In the genomic region with DNA sequence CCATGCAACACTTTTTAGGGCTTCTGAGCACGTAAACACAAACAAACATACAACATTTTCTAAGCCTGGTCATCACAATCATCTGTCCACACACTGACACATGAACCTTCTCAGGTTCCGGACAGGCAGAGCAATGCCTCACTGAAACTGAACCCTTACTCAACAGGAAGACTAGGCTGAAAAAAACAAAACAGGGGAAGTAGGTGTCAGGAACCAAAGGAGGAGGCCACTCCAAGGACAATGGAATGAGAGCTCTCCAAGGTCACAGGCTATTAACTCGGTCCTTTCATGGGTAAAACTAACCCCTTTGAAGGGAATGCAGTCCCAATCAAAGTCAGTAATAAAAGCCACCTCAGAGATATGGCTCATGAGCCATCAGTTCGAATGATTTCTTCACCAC, we compare ENCODE assay signal across 18 cellular contexts.
"Had no signal": no experiment of that assay in that cellular context is flagged by ENCODE, and none has a peak within 500 bp of the region (broad histone marks: within the 10 kb centered on the region; RNA-seq: fewer than 3 reads in every experiment).

No MANE protein-coding gene starts in this region.

- H3K4me1 ChIP-seq: ascending aorta, breast epithelium, right atrium auricular region, vagina had no signal

- DNase-seq: activated CD4-positive, alpha-beta T cell treated with anti-CD3 and anti-CD28 coated beads, Interleukin-2, amount 50 U/mL, for 1 hour; activated CD8-positive, alpha-beta memory T cell treated with anti-CD3 and anti-CD28 coated beads for 24 hours; activated naive CD8-positive, alpha-beta T cell treated with anti-CD3 and anti-CD28 coated beads, Interleukin-2, amount 50 U/mL, for 24 hours; erythroblast; kidney; left ventricle myocardium superior; mucosa of descending colon; naive thymus-derived CD4-positive, alpha-beta T cell; stimulated activated CD4-positive, alpha-beta T cell treated with anti-CD3 and anti-CD28 coated beads, Interleukin-4, amount 100 ng/mL, for 24 hours; stimulated activated naive CD4-positive, alpha-beta T cell treated with Interleukin-2 at 50 U/mL for 16 hours; T-helper 9 cell had no signal

- H3K36me3 ChIP-seq: ascending aorta, breast epithelium, right atrium auricular region, tibial nerve, vagina had no signal

- H3K4me3 ChIP-seq: ascending aorta, breast epithelium, mucosa of descending colon, right atrium auricular region, skin epidermis, tibial nerve, vagina had no signal

- H3K9me3 ChIP-seq: ascending aorta, breast epithelium, mucosa of descending colon, right atrium auricular region, tibial nerve, vagina had no signal

- H3K27ac ChIP-seq: ascending aorta, breast epithelium, right atrium auricular region, tibial nerve, vagina had no signal

- H3K27me3 ChIP-seq: ascending aorta, breast epithelium, right atrium auricular region, tibial nerve, vagina had no signal

- ATAC-seq: activated CD4-positive, CD25-positive, alpha-beta regulatory T cell treated with anti-CD3 and anti-CD28 coated beads, Interleukin-2, amount 50 U/mL, for 24 hours; activated naive CD8-positive, alpha-beta T cell treated with anti-CD3 and anti-CD28 coated beads, Interleukin-2, amount 50 U/mL, for 24 hours; left ventricle myocardium superior; mucosa of descending colon had no signal
